Comparison of ENCODE assay signal across 18 cellular contexts in genomic region chr22:32883131-32883530, GRCh38.
DNase-seq lines count a peak whose midpoint lies in the region; ATAC-seq, FAIRE-seq and TF ChIP-seq lines count a peak whose summit lies in the region.
"Had no signal": no experiment of that assay in that cellular context is flagged by ENCODE, and none has a peak within 500 bp of the region (broad histone marks: within the 10 kb centered on the region; RNA-seq: fewer than 3 reads in every experiment).

No MANE protein-coding gene starts in this region.

- no peak for ATAC-seq in GM19397 (IDR thresholded peaks at IDR 0.05; ENCODE audit: unreplicated experiment)
- ATAC-seq: PC-3 had no signal

- H3K18ac ChIP-seq in mesenchymal stem cell (ENCODE audit: low read depth in 1 of 2, low read length in 2 of 2) = no peak overlapping the region

- H2BK120ac ChIP-seq in mesenchymal stem cell (ENCODE audit: low read depth, low read length) = no peak overlapping the region

- H3K79me1 ChIP-seq in mesenchymal stem cell (replicated peaks; ENCODE audit: low read length, poor library complexity, severe bottlenecking) = no peaks in the 10 kb centered on the region

- DNase-seq in cardiac muscle cell (ENCODE audit: low read depth in 1 of 2, low spot score in 1 of 2) (no peak), right atrium auricular region (ENCODE audit: low spot score) (no peak), SK-N-DZ (ENCODE audit: low spot score) (peak; percentile 41), mesenchymal stem cell (no peak), kidney (no peak), iPS-NIHi7 (ENCODE audit: extremely low spot score) (no peak)
- DNase-seq: DMS53; Karpas-422; NCI-H1105; NCI-H146; NCI-H1930; NCI-H2107; NCI-H748 treated with DMSO at 0.1 percent for 48 hours; NK-92 treated with Interleukin-12 subunit alpha and Interleukin-12 subunit beta, amount 100 ng/mL, for 24 hours; PC-3 had no signal

- H4K91ac ChIP-seq in mesenchymal stem cell (ENCODE audit: low read length) = no peak overlapping the region

- H3K27ac ChIP-seq in cardiac muscle cell (peak overlapping the region; percentile 81), right atrium auricular region (peak overlapping the region in 1 of 2 donors; percentile 85), mesenchymal stem cell (ENCODE audit: low read length, poor library complexity, severe bottlenecking) (no peak overlapping the region), kidney (ENCODE audit: low read depth in 2 of 2, low read length in 2 of 2) (no peak overlapping the region)

- H2BK15ac ChIP-seq in mesenchymal stem cell (ENCODE audit: low read depth, poor library complexity, severe bottlenecking) = peak overlapping the region; percentile 62

- H2BK12ac ChIP-seq in mesenchymal stem cell (ENCODE audit: low read length in 2 of 2) = no peak overlapping the region

- no peak overlapping the region for H2BK5ac ChIP-seq in mesenchymal stem cell (ENCODE audit: low read depth, low read length, poor library complexity, severe bottlenecking)

- no peak overlapping the region for H2AK5ac ChIP-seq in mesenchymal stem cell (ENCODE audit: low read length, severe bottlenecking)

- H3K14ac ChIP-seq in mesenchymal stem cell (ENCODE audit: low read length in 2 of 2) = no peak overlapping the region

- H2AFZ ChIP-seq in mesenchymal stem cell (ENCODE audit: low read depth, low read length) = no peak overlapping the region

- H3K36me3 ChIP-seq in cardiac muscle cell (no peaks in the 10 kb centered on the region), right atrium auricular region (no peaks in the 10 kb centered on the region), mesenchymal stem cell (ENCODE audit: control insufficient read depth in 1 of 2, insufficient read depth in 2 of 2, low read depth in 1 of 2, low read length in 2 of 2) (no peaks in the 10 kb centered on the region), kidney (ENCODE audit: control insufficient read depth in 1 of 2, insufficient read depth in 2 of 2, low read length in 2 of 2) (no peaks in the 10 kb centered on the region)

- no peak for FAIRE-seq in kidney (lab: Jason Lieb, UNC)
- FAIRE-seq: GM18507, H54 had no signal

- intact Hi-C loops in kidney (cut with DNase I) = no loop called here

- H3K9ac ChIP-seq in mesenchymal stem cell (ENCODE audit: low read length) (no peak overlapping the region), kidney (ENCODE audit: low read length in 2 of 2) (no peak overlapping the region)

- H3K4me1 ChIP-seq in cardiac muscle cell (ENCODE audit: low read depth) (peaks cover 55% of the 10 kb centered on the region), right atrium auricular region (peaks cover 0 to 44% of the 10 kb centered on the region in 2 donors), mesenchymal stem cell (ENCODE audit: control insufficient read depth, insufficient read depth, low read depth, low read length) (no peaks in the 10 kb centered on the region), kidney (ENCODE audit: control insufficient read depth in 1 of 2, insufficient read depth in 1 of 2, low read depth in 1 of 2, low read length in 2 of 2) (peaks cover 0 to 7% of the 10 kb centered on the region in 2 donors)

- 30% methylated on average over 1 of the region's 2 CpGs for WGBS in mesenchymal stem cell

- no peak for TF ChIP-seq CTCF in cardiac muscle cell (IDR thresholded peaks at IDR 0.05; ENCODE audit: low read depth, low read length)
- TF ChIP-seq CTCF in right atrium auricular region (IDR thresholded peaks at IDR 0.05) = no peak
- TF ChIP-seq CTCF in kidney (IDR thresholded peaks at IDR 0.05; ENCODE audit: borderline replicate concordance, extremely low read depth, insufficient read depth) = no peak

- no peak overlapping the region for H3K23ac ChIP-seq in mesenchymal stem cell (ENCODE audit: low read length in 2 of 2)

- H3K27me3 ChIP-seq in cardiac muscle cell (no peaks in the 10 kb centered on the region), right atrium auricular region (no peaks in the 10 kb centered on the region), mesenchymal stem cell (ENCODE audit: control insufficient read depth in 1 of 2, insufficient read depth in 1 of 2, low read length in 2 of 2) (peaks cover 0 to 21% of the 10 kb centered on the region in 2 experiments)

- H3K9me3 ChIP-seq in cardiac muscle cell (ENCODE audit: low read depth) (no peaks in the 10 kb centered on the region), right atrium auricular region (no peaks in the 10 kb centered on the region), mesenchymal stem cell (ENCODE audit: control insufficient read depth, low read length) (no peaks in the 10 kb centered on the region), kidney (ENCODE audit: control insufficient read depth in 1 of 2, low read length in 2 of 2) (no peaks in the 10 kb centered on the region)

- no peak overlapping the region for H4K8ac ChIP-seq in mesenchymal stem cell (ENCODE audit: low read length)

- H3K4me3 ChIP-seq in cardiac muscle cell = no peak overlapping the region
- no peak overlapping the region for H3K4me3 ChIP-seq in right atrium auricular region
- H3K4me3 ChIP-seq in mesenchymal stem cell (ENCODE audit: insufficient read depth in 1 of 2, low read depth in 1 of 2, low read length in 2 of 2) = no peak overlapping the region
- no peak overlapping the region for H3K4me3 ChIP-seq in kidney (ENCODE audit: low read length in 2 of 2)

- H3K4ac ChIP-seq in mesenchymal stem cell (ENCODE audit: low read depth in 1 of 2, low read length in 2 of 2) = no peak overlapping the region

- H3K4me2 ChIP-seq in mesenchymal stem cell (ENCODE audit: low read length, poor library complexity, severe bottlenecking) = no peak overlapping the region
